8 cellular contexts compared by ENCODE assay signal in the genomic region with DNA sequence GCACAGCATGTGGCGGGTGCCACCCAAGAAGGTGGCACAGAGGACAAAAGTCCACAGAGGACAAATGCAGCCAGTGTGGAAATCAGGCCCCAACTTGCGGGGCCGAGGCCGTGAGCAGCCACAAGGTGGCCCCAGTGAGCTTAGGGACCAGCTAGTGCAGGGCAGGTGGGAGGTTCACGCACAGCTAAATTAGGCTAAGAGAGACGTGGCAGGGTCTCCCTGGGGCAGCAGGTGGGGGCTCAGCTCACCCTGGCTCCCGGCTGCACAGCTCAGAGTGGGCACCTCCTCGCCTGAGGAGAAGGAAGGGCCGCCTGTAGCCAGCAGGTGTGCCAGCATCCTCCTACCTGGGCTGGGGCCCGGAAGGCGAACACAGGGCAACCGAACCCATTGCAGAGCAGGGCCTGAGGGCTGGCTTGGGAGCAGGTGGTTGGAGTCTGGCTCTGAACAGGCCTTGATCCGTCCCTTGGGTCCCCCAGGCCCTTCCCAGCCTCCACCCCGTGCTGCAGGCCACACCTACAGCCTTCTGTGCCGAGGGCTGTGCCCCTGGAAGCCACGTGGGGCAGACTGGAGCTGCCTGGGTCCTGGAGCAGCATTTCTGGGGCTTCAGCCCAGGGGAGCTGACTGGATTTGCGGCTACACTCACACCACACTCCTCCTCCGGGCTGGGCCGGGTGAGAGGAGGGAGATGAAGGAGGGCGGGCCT. TPM values are rescaled to one million over a fixed set of nuclear protein-coding genes. Genes with fewer than 3 reads are reported as not detected.
DNase-seq lines count a peak whose midpoint lies in the region; ATAC-seq and TF ChIP-seq lines count a peak whose summit lies in the region.

No MANE protein-coding gene starts in this region.

- peaks cover 2% of the 10 kb centered on the region for H3K4me1 Mint-ChIP-seq in CD8-positive, alpha-beta T cell (ENCODE audit: low read depth)
- peaks cover 6 to 11% of the 10 kb centered on the region in 2 donors for H3K4me1 Mint-ChIP-seq in natural killer cell treated with Interleukin-12 subunit alpha and Interleukin-12 subunit beta and Interleukin-15 and Interleukin-18, amount 100 ng/mL, for 72 hours (ENCODE audit: low read depth in 2 of 2)

- H3K27ac Mint-ChIP-seq in CD8-positive, alpha-beta T cell: no peak overlapping the region
- H3K27ac Mint-ChIP-seq in natural killer cell treated with Interleukin-12 subunit alpha and Interleukin-12 subunit beta and Interleukin-15 and Interleukin-18, amount 100 ng/mL, for 72 hours: no peak overlapping the region

- no peak overlapping the region for H3K4me3 Mint-ChIP-seq in CD8-positive, alpha-beta T cell
- H3K4me3 Mint-ChIP-seq in natural killer cell treated with Interleukin-12 subunit alpha and Interleukin-12 subunit beta and Interleukin-15 and Interleukin-18, amount 100 ng/mL, for 72 hours: no peak overlapping the region

- H3K4me1 ChIP-seq in CD8-positive, alpha-beta T cell (ENCODE audit: insufficient read depth, low read length): peaks cover 5% of the 10 kb centered on the region

- intact Hi-C loops in CD8-positive, alpha-beta T cell (cut with DNase I, micrococcal nuclease): loop anchor here (1.0 to 5.0 kb wide), 7 partner anchors 49 to 240 kb away; a partner anchor contains a TSS

- peak; percentile 68 for TF ChIP-seq CTCF in CD8-positive, alpha-beta T cell (IDR thresholded peaks at IDR 0.05)
- TF ChIP-seq CTCF in epithelial cell of esophagus (IDR thresholded peaks at IDR 0.05; ENCODE audit: insufficient read depth, low read depth, low read length, missing control alignments): peak; percentile 81

- ATAC-seq in CD8-positive, alpha-beta T cell: peak; percentile 95
- ATAC-seq in HG03175 (IDR thresholded peaks at IDR 0.05; ENCODE audit: unreplicated experiment) (peak; percentile 59), GM21825 (IDR thresholded peaks at IDR 0.05; ENCODE audit: unreplicated experiment) (no peak)
- ATAC-seq in natural killer cell treated with Interleukin-12 subunit alpha and Interleukin-12 subunit beta and Interleukin-15 and Interleukin-18, amount 100 ng/mL, for 72 hours: peak; percentile 80 to 81
- ATAC-seq in stimulated activated naive CD8-positive, alpha-beta T cell treated with anti-CD3 and anti-CD28 coated beads, Interleukin-15, Interleukin-2, amounts not matched to agents 100 U/mL and 50 U/mL, for 24 hours: peak; percentile 90

- no peaks in the 10 kb centered on the region for H3K36me3 ChIP-seq in CD8-positive, alpha-beta T cell (ENCODE audit: insufficient read depth, low read length)

- no peaks in the 10 kb centered on the region for H3K9me3 Mint-ChIP-seq in CD8-positive, alpha-beta T cell
- no peaks in the 10 kb centered on the region for H3K9me3 Mint-ChIP-seq in natural killer cell treated with Interleukin-12 subunit alpha and Interleukin-12 subunit beta and Interleukin-15 and Interleukin-18, amount 100 ng/mL, for 72 hours

- H3K36me3 Mint-ChIP-seq in CD8-positive, alpha-beta T cell: no peaks in the 10 kb centered on the region
- H3K36me3 Mint-ChIP-seq in natural killer cell treated with Interleukin-12 subunit alpha and Interleukin-12 subunit beta and Interleukin-15 and Interleukin-18, amount 100 ng/mL, for 72 hours: no peaks in the 10 kb centered on the region

- DNase-seq in CD8-positive, alpha-beta T cell: peak; percentile 63 to 86 (median 76)
- peak; percentile 44 for DNase-seq in NOMO-1 treated with dmso at 0.1 percent for 144 hours (lab: John Stamatoyannopoulos, UW; ENCODE audit: unreplicated experiment)
- DNase-seq in activated CD8-positive, alpha-beta memory T cell treated with anti-CD3 and anti-CD28 coated beads, Interleukin-2, amount 50 U/mL, for 1 hour (ENCODE audit: extremely low read depth): peak; percentile 42
- peak; percentile 63 for DNase-seq in epithelial cell of esophagus (ENCODE audit: low read depth)
- DNase-seq in natural killer cell treated with Interleukin-12 subunit alpha and Interleukin-12 subunit beta and Interleukin-15 and Interleukin-18, amount 100 ng/mL, for 72 hours (ENCODE audit: low spot score): no peak
- peak; percentile 90 for DNase-seq in stimulated activated naive CD8-positive, alpha-beta T cell treated with anti-CD3 and anti-CD28 coated beads, Interleukin-15, Interleukin-2, amounts not matched to agents 100 U/mL and 50 U/mL, for 24 hours

- CTCF ChIA-PET in CD8-positive, alpha-beta T cell (lab: Charles Lee): interaction anchor here (0.7 to 2.7 kb wide), 35 partner anchors 10 to 441 kb away, joined by 3 to 39 read pairs (median 4); a partner anchor contains a TSS

- H3K9me3 ChIP-seq in CD8-positive, alpha-beta T cell (ENCODE audit: low read length): no peaks in the 10 kb centered on the region

- no peaks in the 10 kb centered on the region for H3K27me3 ChIP-seq in CD8-positive, alpha-beta T cell (ENCODE audit: insufficient read depth, low read length)

- POLR2A ChIA-PET in CD8-positive, alpha-beta T cell (lab: Charles Lee): interaction anchor here (0.6 kb wide), 2 partner anchors 153 to 199 kb away, joined by 3 to 4 read pairs; a partner anchor contains a TSS

- H3K4me3 ChIP-seq in CD8-positive, alpha-beta T cell (ENCODE audit: low read depth, low read length): no peak overlapping the region
- H3K4me3 ChIP-seq in epithelial cell of esophagus (ENCODE audit: low read length): no peak overlapping the region

- H3K27ac ChIP-seq in CD8-positive, alpha-beta T cell (ENCODE audit: low read depth, low read length): no peak overlapping the region

- no peaks in the 10 kb centered on the region for H3K27me3 Mint-ChIP-seq in CD8-positive, alpha-beta T cell (ENCODE audit: low read depth)
- no peaks in the 10 kb centered on the region for H3K27me3 Mint-ChIP-seq in natural killer cell treated with Interleukin-12 subunit alpha and Interleukin-12 subunit beta and Interleukin-15 and Interleukin-18, amount 100 ng/mL, for 72 hours

RNA-seq across cellular contexts. Expression of a gene that starts 26.1 kb away (rescaled TPM):
- 1 to 10 TPM in 1 of 2 experiments, under 1 TPM in 1; 0.92 to 1.0 TPM for total RNA-seq in CD8-positive, alpha-beta T cell
- total RNA-seq in natural killer cell treated with Interleukin-12 subunit alpha and Interleukin-12 subunit beta and Interleukin-15 and Interleukin-18, amount 100 ng/mL, for 72 hours: under 1 TPM; 0.14 to 0.45 TPM

RNA-seq across cellular contexts. Expression of a gene that starts 56.7 kb away (rescaled TPM):
- 1 to 10 TPM; 8.4 to 8.7 TPM for total RNA-seq in CD8-positive, alpha-beta T cell
- total RNA-seq in natural killer cell treated with Interleukin-12 subunit alpha and Interleukin-12 subunit beta and Interleukin-15 and Interleukin-18, amount 100 ng/mL, for 72 hours: 10 to 100 TPM in 1 of 2 donors, 1 to 10 TPM in 1; 6.8 to 21.4 TPM
